In the genomic region with DNA sequence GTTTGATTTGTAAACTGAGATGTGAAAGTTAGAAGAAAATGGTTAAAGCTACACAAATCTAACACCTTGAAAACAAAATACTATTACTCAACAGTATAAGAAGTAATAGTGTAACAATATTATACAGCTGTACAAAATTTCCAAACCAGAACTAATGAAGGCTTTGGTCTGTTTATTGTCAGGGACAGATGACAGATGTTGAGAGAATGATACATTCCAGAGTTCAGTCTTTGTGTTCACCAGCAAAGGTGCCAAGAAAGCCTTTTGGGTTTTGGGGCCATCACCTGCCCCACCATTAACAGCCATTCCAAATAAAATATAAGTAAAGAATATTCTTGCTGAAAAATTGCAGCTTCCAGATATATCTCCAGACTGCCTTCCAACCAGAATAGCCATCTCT, we compare ENCODE assay signal across 17 cellular contexts.
"Had no signal": no experiment of that assay in that cellular context is flagged by ENCODE, and none has a peak within 500 bp of the region (broad histone marks: within the 10 kb centered on the region; RNA-seq: fewer than 3 reads in every experiment).

No MANE protein-coding gene starts in this region.

- H3K27me3 ChIP-seq: dorsolateral prefrontal cortex, esophagus muscularis mucosa, foreskin keratinocyte, gastroesophageal sphincter, heart right ventricle, left lung had no signal

- DNase-seq: dermis blood vessel endothelial cell; dorsolateral prefrontal cortex; effector CD4-positive, alpha-beta T cell; effector memory CD4-positive, alpha-beta T cell; foreskin keratinocyte; heart right ventricle; hippocampal formation; left cardiac atrium; left lung; lower lobe of right lung; mesenchymal stem cell; mucosa of descending colon; naive B cell; naive thymus-derived CD8-positive, alpha-beta T cell had no signal

- H3K27ac ChIP-seq: coronary artery, dorsolateral prefrontal cortex, esophagus muscularis mucosa, foreskin keratinocyte, gastroesophageal sphincter, heart right ventricle, left lung, lower lobe of right lung had no signal

- H3K4me3 ChIP-seq: coronary artery, dorsolateral prefrontal cortex, esophagus muscularis mucosa, gastroesophageal sphincter, heart right ventricle, left lung, lower lobe of right lung, mucosa of descending colon had no signal

- H3K4me1 ChIP-seq: esophagus muscularis mucosa, foreskin keratinocyte, gastroesophageal sphincter, left lung, lower lobe of right lung had no signal

- H3K36me3 ChIP-seq: esophagus muscularis mucosa, gastroesophageal sphincter, heart right ventricle, left lung, lower lobe of right lung had no signal

- ATAC-seq: foreskin keratinocyte; gastroesophageal sphincter; left cardiac atrium; left lung; lower lobe of right lung; mucosa of descending colon; naive thymus-derived CD8-positive, alpha-beta T cell had no signal

- H3K9me3 ChIP-seq: lower lobe of right lung had no signal
